In genomic region chr10:68578945-68579344, GRCh38 we compare ENCODE assay signal across 2 cellular contexts.
TF ChIP-seq lines count a peak whose summit lies in the region.

No MANE protein-coding gene starts in this region.

TF ChIP-seq in HEK293, 187 proteins besides CTCF, POLR2A, EP300 and RAD21:
- TF ChIP-seq ZNF600 (tag by site-specific recombination; IDR thresholded peaks at IDR 0.05) = 0 out of 2 replicates have a peak, but pooled peaks have one; percentile 23
- peak; percentile 75 for TF ChIP-seq ATF2 (tag by site-specific recombination; IDR thresholded peaks at IDR 0.05; ENCODE audit: low read depth)
- TF ChIP-seq PRDM10 (tag by site-specific recombination; IDR thresholded peaks at IDR 0.05) = peak; percentile 91
- TF ChIP-seq ZNF280D (tag by site-specific recombination; IDR thresholded peaks at IDR 0.05) = no peak
- no peak for TF ChIP-seq ZNF561 (tag by site-specific recombination; IDR thresholded peaks at IDR 0.05; ENCODE audit: borderline replicate concordance)

TF ChIP-seq in K562, 482 proteins besides CTCF, POLR2A, EP300 and RAD21:
- no peak for TF ChIP-seq PHB2 (IDR thresholded peaks at IDR 0.05; ENCODE audit: low read depth)
- TF ChIP-seq PRDM10 (IDR thresholded peaks at IDR 0.05; ENCODE audit: partially characterized antibody) = peak; percentile 30
